15 cellular contexts compared by ENCODE assay signal in the genomic region with DNA sequence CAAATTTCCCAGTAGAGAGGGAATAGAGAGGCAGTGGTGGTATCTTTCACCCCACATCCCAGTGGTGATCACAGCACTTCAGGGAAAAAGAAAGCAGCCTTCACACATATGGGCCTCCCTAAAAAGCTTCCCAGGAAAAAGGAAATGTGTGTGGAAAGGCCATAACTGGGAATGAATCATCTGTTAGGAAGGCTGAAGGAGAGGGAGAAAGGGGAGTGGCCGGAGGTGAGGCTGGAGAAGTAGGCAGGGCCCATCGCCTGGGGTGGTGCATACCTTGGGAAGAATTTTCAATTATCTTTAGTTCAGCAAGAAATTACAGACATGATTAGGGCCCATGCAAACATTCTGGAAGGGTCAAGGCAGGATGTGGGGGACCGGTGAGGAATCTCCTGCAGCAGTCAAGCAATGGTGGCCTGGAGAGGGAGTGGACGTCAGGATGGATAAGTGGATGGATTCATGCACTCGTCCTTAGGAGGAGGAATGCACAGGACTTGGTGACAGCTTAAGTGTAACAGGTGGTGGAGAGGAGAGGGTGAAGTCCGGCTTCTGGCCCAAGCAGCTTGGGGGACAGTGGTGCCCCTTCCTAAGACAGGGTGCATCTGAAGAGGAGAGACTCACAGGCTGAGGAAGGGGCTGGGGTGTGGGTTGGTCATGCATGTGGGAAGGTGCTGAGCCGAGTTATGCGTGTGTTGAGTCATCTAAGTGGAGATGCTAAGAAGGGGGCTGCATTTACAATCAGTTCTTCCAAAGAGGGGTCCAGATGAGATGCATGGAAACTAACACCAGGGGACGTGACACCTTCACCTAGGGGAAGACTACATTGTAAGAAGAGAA. TPM values are rescaled to one million over a fixed set of nuclear protein-coding genes. Genes with fewer than 3 reads are reported as not detected.
DNase-seq lines count a peak whose midpoint lies in the region; ATAC-seq, FAIRE-seq and TF ChIP-seq lines count a peak whose summit lies in the region.
"Had no signal": no experiment of that assay in that cellular context is flagged by ENCODE, and none has a peak within 500 bp of the region (broad histone marks: within the 10 kb centered on the region; RNA-seq: fewer than 3 reads in every experiment).

No MANE protein-coding gene starts in this region.

- no peaks in the 10 kb centered on the region for H3K27me3 Mint-ChIP-seq in activated CD4-positive, alpha-beta T cell treated with anti-CD3 and anti-CD28 coated beads for 36 hours

- no peaks in the 10 kb centered on the region for H3K9me2 ChIP-seq in SK-N-SH

- peak overlapping the region; percentile 11 for H3K27ac Mint-ChIP-seq in activated CD4-positive, alpha-beta T cell treated with anti-CD3 and anti-CD28 coated beads for 36 hours

- peaks cover 71% of the 10 kb centered on the region for H3K4me1 Mint-ChIP-seq in activated CD4-positive, alpha-beta T cell treated with anti-CD3 and anti-CD28 coated beads for 36 hours

- intact Hi-C loops in activated CD4-positive, alpha-beta T cell treated with anti-CD3 and anti-CD28 coated beads for 36 hours (cut with DNase I, micrococcal nuclease): no loop called here

- ATAC-seq in activated CD4-positive, alpha-beta T cell treated with anti-CD3 and anti-CD28 coated beads for 36 hours: no peak
- ATAC-seq in HG02798 (IDR thresholded peaks at IDR 0.05; ENCODE audit: poor library complexity, unreplicated experiment): no peak

- peak overlapping the region; percentile 70 for H3K9ac ChIP-seq in SK-N-SH

- H3K9me3 ChIP-seq in SK-N-SH (no peaks in the 10 kb centered on the region), small intestine (ENCODE audit: control insufficient read depth, low read depth) (no peaks in the 10 kb centered on the region), WERI-Rb-1 (ENCODE audit: severe bottlenecking) (no peaks in the 10 kb centered on the region)
- H3K9me3 ChIP-seq: tibial nerve had no signal

- WGBS in SK-N-SH (ENCODE audit: low lambda C conversion rate): 38% methylated on average over 9 of the region's 9 CpGs
- WGBS in small intestine, 3 donors: 78 to 81% (median 81%) methylated on average over 9 of the region's 9 CpGs

- H3K9me3 Mint-ChIP-seq in activated CD4-positive, alpha-beta T cell treated with anti-CD3 and anti-CD28 coated beads for 36 hours (ENCODE audit: low read depth): peaks cover 6% of the 10 kb centered on the region

- H3K27ac ChIP-seq in SK-N-SH (ENCODE audit: low read depth in 2 of 2, low read length in 1 of 2) (peak overlapping the region; percentile 51 to 89; a peak in 3 of 4 replicates), small intestine (ENCODE audit: low read depth in 1 of 2, low read length in 1 of 2) (no peak overlapping the region), WERI-Rb-1 (no peak overlapping the region)
- H3K27ac ChIP-seq: tibial nerve had no signal

- FAIRE-seq in small intestine (lab: Jason Lieb, UNC): no peak
- FAIRE-seq: A204.1, H1 had no signal

- no peak for DNase-seq in activated CD4-positive, alpha-beta T cell treated with anti-CD3 and anti-CD28 coated beads for 36 hours
- DNase-seq in activated CD4-positive, alpha-beta T cell treated with anti-CD3 and anti-CD28 coated beads for 1 hour: no peak
- DNase-seq in SK-N-SH (no peak), fibroblast of villous mesenchyme (ENCODE audit: low read depth) (peak; percentile 76), small intestine (peak; percentile 45), WERI-Rb-1 (no peak), GM20000 (ENCODE audit: low spot score) (no peak)
- DNase-seq: activated gamma-delta T cell treated with Interleukin-2 at 50 U/mL for 16 hours; erythroblast; NCI-H2171 treated with DMSO at 0.1 percent for 48 hours; stimulated activated CD4-positive, alpha-beta T cell treated with anti-CD3 and anti-CD28 coated beads, Interleukin-4, amount 100 ng/mL, for 1 hour had no signal

- no peaks in the 10 kb centered on the region for H4K20me1 ChIP-seq in SK-N-SH (ENCODE audit: insufficient read depth)

- H3K4me1 ChIP-seq in SK-N-SH (ENCODE audit: control insufficient read depth in 1 of 2, insufficient read depth in 2 of 2, low read depth in 1 of 2, low read length in 1 of 2) (peaks cover 10 to 47% of the 10 kb centered on the region in 2 experiments; a peak in 3 of 4 replicates), small intestine (ENCODE audit: control insufficient read depth in 2 of 2, insufficient read depth in 1 of 2, low read depth in 1 of 2, low read length in 1 of 2) (peaks cover 0 to 4% of the 10 kb centered on the region in 2 donors)

- POLR2A ChIA-PET in activated CD4-positive, alpha-beta T cell treated with anti-CD3 and anti-CD28 coated beads for 36 hours (lab: Charles Lee): interaction anchor here (0.6 kb wide), 1 partner anchor 10 kb away, joined by 3 read pairs; no protein-coding TSS in a partner anchor
- POLR2A ChIA-PET in SK-N-SH (lab: Yijun Ruan, JAX): no interaction called here

- H2AFZ ChIP-seq in SK-N-SH (ENCODE audit: low read depth): peak overlapping the region; percentile 16; the same call in 1 of the 2 replicates

- peaks cover 28% of the 10 kb centered on the region for H3F3A ChIP-seq in SK-N-SH (replicated peaks; ENCODE audit: insufficient read depth)

- H3K4me3 Mint-ChIP-seq in activated CD4-positive, alpha-beta T cell treated with anti-CD3 and anti-CD28 coated beads for 36 hours: no peak overlapping the region

- TF ChIP-seq CTCF in SK-N-SH (IDR thresholded peaks at IDR 0.05): no peak
- TF ChIP-seq CTCF in fibroblast of villous mesenchyme (IDR thresholded peaks at IDR 0.05; ENCODE audit: insufficient read depth, low read depth, low read length): no peak
- TF ChIP-seq CTCF in WERI-Rb-1 (IDR thresholded peaks at IDR 0.05; ENCODE audit: low read depth, low read length): no peak
- TF ChIP-seq CTCF in GM20000 (IDR thresholded peaks at IDR 0.05; ENCODE audit: extremely low read depth, missing control alignments): no peak

- H3K36me3 ChIP-seq in SK-N-SH (replicated peaks in 1 of 2; ENCODE audit: control insufficient read depth in 1 of 2, insufficient read depth in 2 of 2, low read length in 1 of 2) (no peaks in the 10 kb centered on the region), small intestine (ENCODE audit: control insufficient read depth in 2 of 2, insufficient read depth in 2 of 2, low read length in 2 of 2) (no peaks in the 10 kb centered on the region), WERI-Rb-1 (no peaks in the 10 kb centered on the region)
- H3K36me3 ChIP-seq: tibial nerve had no signal

- H3K27me3 ChIP-seq in SK-N-SH (ENCODE audit: insufficient read depth): no peaks in the 10 kb centered on the region
- no peaks in the 10 kb centered on the region for H3K27me3 ChIP-seq in small intestine (ENCODE audit: control insufficient read depth in 2 of 2, insufficient read depth in 2 of 2, low read length in 2 of 2)
- no peaks in the 10 kb centered on the region for H3K27me3 ChIP-seq in WERI-Rb-1 (ENCODE audit: insufficient read depth, low read depth, severe bottlenecking)
- H3K27me3 ChIP-seq: tibial nerve had no signal

- peak overlapping the region; percentile 2 to 44; a peak in 2 of 4 replicates for H3K4me3 ChIP-seq in SK-N-SH (ENCODE audit: low read depth in 2 of 2, low read length in 1 of 2)
- peak overlapping the region; percentile 33 for H3K4me3 ChIP-seq in fibroblast of villous mesenchyme (ENCODE audit: low read depth, low read length)
- H3K4me3 ChIP-seq in small intestine (ENCODE audit: low read depth in 1 of 2, low read length in 2 of 2): no peak overlapping the region
- no peak overlapping the region for H3K4me3 ChIP-seq in WERI-Rb-1 (ENCODE audit: low read depth, low read length)
- H3K4me3 ChIP-seq: tibial nerve had no signal

- TF ChIP-seq EP300 in SK-N-SH (IDR thresholded peaks at IDR 0.05; ENCODE audit: borderline replicate concordance in 1 of 2, low read depth in 1 of 2, low read length in 1 of 2): no peak

- no peak for TF ChIP-seq RAD21 in SK-N-SH (IDR thresholded peaks at IDR 0.05; ENCODE audit: low read length)

- H3K4me2 ChIP-seq in SK-N-SH: peak overlapping the region; percentile 79

- H3K36me3 Mint-ChIP-seq in activated CD4-positive, alpha-beta T cell treated with anti-CD3 and anti-CD28 coated beads for 36 hours (ENCODE audit: low read depth): peaks cover 6% of the 10 kb centered on the region

- CTCF ChIA-PET in activated CD4-positive, alpha-beta T cell treated with anti-CD3 and anti-CD28 coated beads for 36 hours (lab: Charles Lee): no interaction called here
- CTCF ChIA-PET in SK-N-SH (lab: Yijun Ruan, JAX): interaction anchor here (1.0 kb wide), 1 partner anchor 327 kb away, joined by 3 read pairs; no protein-coding TSS in a partner anchor

- H3K79me2 ChIP-seq in SK-N-SH (ENCODE audit: insufficient read depth): peaks cover 20% of the 10 kb centered on the region

TF ChIP-seq in SK-N-SH, 30 proteins besides CTCF, POLR2A, EP300 and RAD21 (continues in another document):
- TF ChIP-seq NFIC (IDR thresholded peaks at IDR 0.05; ENCODE audit: borderline replicate concordance) (no peak), TAF1 (IDR thresholded peaks at IDR 0.05; ENCODE audit: borderline replicate concordance, low read depth, low read length) (no peak), TCF12 (IDR thresholded peaks at IDR 0.05) (0 out of 2 replicates have a peak, but pooled peaks have one; percentile 40), POLR2AphosphoS5 (IDR thresholded peaks at IDR 0.05; ENCODE audit: low read depth, low read length) (no peak)
- TF ChIP-seq, protein P1, sequence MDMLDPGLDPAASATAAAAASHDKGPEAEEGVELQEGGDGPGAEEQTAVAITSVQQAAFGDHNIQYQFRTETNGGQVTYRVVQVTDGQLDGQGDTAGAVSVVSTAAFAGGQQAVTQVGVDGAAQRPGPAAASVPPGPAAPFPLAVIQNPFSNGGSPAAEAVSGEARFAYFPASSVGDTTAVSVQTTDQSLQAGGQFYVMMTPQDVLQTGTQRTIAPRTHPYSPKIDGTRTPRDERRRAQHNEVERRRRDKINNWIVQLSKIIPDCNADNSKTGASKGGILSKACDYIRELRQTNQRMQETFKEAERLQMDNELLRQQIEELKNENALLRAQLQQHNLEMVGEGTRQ (IDR thresholded peaks at IDR 0.05; ENCODE audit: borderline replicate concordance, low read depth, low read length): no peak
- TF ChIP-seq, protein P2, sequence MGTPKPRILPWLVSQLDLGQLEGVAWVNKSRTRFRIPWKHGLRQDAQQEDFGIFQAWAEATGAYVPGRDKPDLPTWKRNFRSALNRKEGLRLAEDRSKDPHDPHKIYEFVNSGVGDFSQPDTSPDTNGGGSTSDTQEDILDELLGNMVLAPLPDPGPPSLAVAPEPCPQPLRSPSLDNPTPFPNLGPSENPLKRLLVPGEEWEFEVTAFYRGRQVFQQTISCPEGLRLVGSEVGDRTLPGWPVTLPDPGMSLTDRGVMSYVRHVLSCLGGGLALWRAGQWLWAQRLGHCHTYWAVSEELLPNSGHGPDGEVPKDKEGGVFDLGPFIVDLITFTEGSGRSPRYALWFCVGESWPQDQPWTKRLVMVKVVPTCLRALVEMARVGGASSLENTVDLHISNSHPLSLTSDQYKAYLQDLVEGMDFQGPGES (IDR thresholded peaks at IDR 0.05; ENCODE audit: low read depth, low read length): no peak

RNA-seq across cellular contexts. Expression of a gene that starts 17.9 kb away (rescaled TPM):
- total RNA-seq in activated CD4-positive, alpha-beta T cell treated with anti-CD3 and anti-CD28 coated beads for 36 hours: 10 to 100 TPM; 29.4 to 39.6 TPM
- 6.2 and 6.4 TPM in 2 replicates for polyA plus RNA-seq in SK-N-SH (2012; rRNA removed)
- 6.9 and 7.3 TPM in 2 replicates for polyA plus RNA-seq in SK-N-SH (2012; cell fraction: cytosol; rRNA removed)
- 5.7 and 9.3 TPM in 2 replicates for polyA plus RNA-seq in SK-N-SH (2012; cell fraction: nucleus; rRNA removed)
- 0.86 and 1.6 TPM in 2 replicates for total RNA-seq in fibroblast of villous mesenchyme
- 1 to 10 TPM in 2 of 3 donors, under 1 TPM in 1; 0.67 to 2.2 (median 1.3) TPM for polyA plus RNA-seq in small intestine

Comparison
In these comparisons a context has a peak if more than half of its experiments do, and no peak if none do; other contexts are left out.
1. DNase-seq: peak in fibroblast of villous mesenchyme (single experiment) and small intestine (single experiment); none in activated CD4-positive, alpha-beta T cell treated with anti-CD3 and anti-CD28 coated beads for 36 hours (single experiment), activated CD4-positive, alpha-beta T cell treated with anti-CD3 and anti-CD28 coated beads for 1 hour (single experiment), SK-N-SH (single experiment), WERI-Rb-1 (single experiment) and GM20000 (single experiment).
2. H3K27ac ChIP-seq: peak in SK-N-SH (2 of 2); none in small intestine (0 of 2) and WERI-Rb-1 (single experiment).
3. H3K4me3 ChIP-seq: peak in SK-N-SH (2 of 2) and fibroblast of villous mesenchyme (single experiment); none in small intestine (0 of 2) and WERI-Rb-1 (single experiment).
4. RNA of a gene that starts 17.9 kb away (total RNA-seq): 29.4 to 39.6 TPM in activated CD4-positive, alpha-beta T cell treated with anti-CD3 and anti-CD28 coated beads for 36 hours; 0.86 to 1.6 TPM in fibroblast of villous mesenchyme; every median in the first group is over 10 times any median in the second.